ENCODE assay signal across 32 cellular contexts in genomic region chr2:86291328-86291662, GRCh38. TPM values are rescaled to one million over a fixed set of nuclear protein-coding genes. Genes with fewer than 3 reads are reported as not detected.
A peak's percentile ranks its signal among the peaks of the same experiment; 100 is the strongest.
DNase-seq lines count a peak whose midpoint lies in the region; ATAC-seq and TF ChIP-seq lines count a peak whose summit lies in the region.
"Had no signal": no experiment of that assay in that cellular context is flagged by ENCODE, and none has a peak within 500 bp of the region (broad histone marks: within the 10 kb centered on the region; RNA-seq: fewer than 3 reads in every experiment).

No MANE protein-coding gene starts in this region.

- no peak overlapping the region for H4K8ac ChIP-seq in mesenchymal stem cell (ENCODE audit: low read length)

- no peak overlapping the region for H3K27ac Mint-ChIP-seq in activated CD8-positive, alpha-beta memory T cell treated with anti-CD3 and anti-CD28 coated beads, Interleukin-2, amount 10 ng/mL, durations not matched to agents 7 days and 5 days
- H3K27ac Mint-ChIP-seq in GM23338 = no peak overlapping the region
- no peak overlapping the region for H3K27ac Mint-ChIP-seq in osteocyte (ENCODE audit: unreplicated experiment)
- H3K27ac Mint-ChIP-seq in stimulated activated memory B cell treated with anti-CD40 and anti-IgM and Interleukin-4, amounts not matched to agents 10 μg/mL and 1 μg/mL and 100 μg/mL, for 72 hours = no peak overlapping the region
- no peak overlapping the region for H3K27ac Mint-ChIP-seq in stimulated activated naive B cell treated with anti-CD40 and anti-IgM and Interleukin-4, amounts not matched to agents 10 μg/mL and 1 μg/mL and 100 μg/mL, for 72 hours
- H3K27ac Mint-ChIP-seq: CD14-positive monocyte; CD8-positive, alpha-beta memory T cell; HFFc6 had no signal

- H2BK15ac ChIP-seq in mesenchymal stem cell (ENCODE audit: low read depth, poor library complexity, severe bottlenecking) = no peak overlapping the region

- no peak overlapping the region for H2BK12ac ChIP-seq in mesenchymal stem cell (ENCODE audit: low read length in 2 of 2)

- WGBS in mesenchymal stem cell = 67% methylated on average over 4 of the region's 4 CpGs

- H4K20me1 ChIP-seq in GM23338 (replicated peaks; ENCODE audit: insufficient read depth) = no peaks in the 10 kb centered on the region

- no peaks in the 10 kb centered on the region for H3K36me3 Mint-ChIP-seq in activated CD8-positive, alpha-beta memory T cell treated with anti-CD3 and anti-CD28 coated beads, Interleukin-2, amount 10 ng/mL, durations not matched to agents 7 days and 5 days
- H3K36me3 Mint-ChIP-seq in GM23338 (ENCODE audit: low read depth) (no peaks in the 10 kb centered on the region), osteocyte (ENCODE audit: unreplicated experiment) (no peaks in the 10 kb centered on the region)
- no peaks in the 10 kb centered on the region for H3K36me3 Mint-ChIP-seq in stimulated activated memory B cell treated with anti-CD40 and anti-IgM and Interleukin-4, amounts not matched to agents 10 μg/mL and 1 μg/mL and 100 μg/mL, for 72 hours
- H3K36me3 Mint-ChIP-seq in stimulated activated naive B cell treated with anti-CD40 and anti-IgM and Interleukin-4, amounts not matched to agents 10 μg/mL and 1 μg/mL and 100 μg/mL, for 72 hours = no peaks in the 10 kb centered on the region
- H3K36me3 Mint-ChIP-seq: CD14-positive monocyte; CD8-positive, alpha-beta memory T cell had no signal

- CTCF ChIA-PET in activated CD8-positive, alpha-beta memory T cell treated with anti-CD3 and anti-CD28 coated beads, Interleukin-2, amount 10 ng/mL, durations not matched to agents 7 days and 5 days (lab: Charles Lee) = interaction anchor here (1.2 kb wide), 1 partner anchor 81 kb away, joined by 3 read pairs; no protein-coding TSS in a partner anchor

- no peak overlapping the region for H3K23ac ChIP-seq in mesenchymal stem cell (ENCODE audit: low read length in 2 of 2)

- H3K9me3 ChIP-seq in mesenchymal stem cell (ENCODE audit: control insufficient read depth, low read length) = no peaks in the 10 kb centered on the region
- H3K9me3 ChIP-seq: BE2C, HAP-1 had no signal

- no peaks in the 10 kb centered on the region for H3K4me1 Mint-ChIP-seq in activated CD8-positive, alpha-beta memory T cell treated with anti-CD3 and anti-CD28 coated beads, Interleukin-2, amount 10 ng/mL, durations not matched to agents 7 days and 5 days
- H3K4me1 Mint-ChIP-seq in GM23338 (no peaks in the 10 kb centered on the region), osteocyte (ENCODE audit: unreplicated experiment) (no peaks in the 10 kb centered on the region)
- H3K4me1 Mint-ChIP-seq in stimulated activated memory B cell treated with anti-CD40 and anti-IgM and Interleukin-4, amounts not matched to agents 10 μg/mL and 1 μg/mL and 100 μg/mL, for 72 hours = no peaks in the 10 kb centered on the region
- no peaks in the 10 kb centered on the region for H3K4me1 Mint-ChIP-seq in stimulated activated naive B cell treated with anti-CD40 and anti-IgM and Interleukin-4, amounts not matched to agents 10 μg/mL and 1 μg/mL and 100 μg/mL, for 72 hours
- H3K4me1 Mint-ChIP-seq: CD14-positive monocyte; CD8-positive, alpha-beta memory T cell had no signal

- no peak overlapping the region for H2BK120ac ChIP-seq in mesenchymal stem cell (ENCODE audit: low read depth, low read length)

- no peak overlapping the region for H3K4me3 ChIP-seq in GM23338
- H3K4me3 ChIP-seq in mesenchymal stem cell (ENCODE audit: insufficient read depth in 1 of 2, low read depth in 1 of 2, low read length in 2 of 2) = no peak overlapping the region
- H3K4me3 ChIP-seq: GM12878, HAP-1 had no signal

- H3K9me2 ChIP-seq in GM23338 (ENCODE audit: insufficient read depth) = no peaks in the 10 kb centered on the region

- H3K27ac ChIP-seq in GM23338 (ENCODE audit: low read depth) (no peak overlapping the region), mesenchymal stem cell (ENCODE audit: low read length, poor library complexity, severe bottlenecking) (no peak overlapping the region)

- no peaks in the 10 kb centered on the region for H3K79me2 ChIP-seq in GM23338 (replicated peaks; ENCODE audit: insufficient read depth)

- ATAC-seq in activated CD8-positive, alpha-beta memory T cell treated with anti-CD3 and anti-CD28 coated beads, Interleukin-2, amount 10 ng/mL, durations not matched to agents 7 days and 5 days = no peak
- no peak for ATAC-seq in GM23338
- no peak for ATAC-seq in stimulated activated memory B cell treated with anti-CD40 and anti-IgM and Interleukin-4, amounts not matched to agents 10 μg/mL and 1 μg/mL and 100 μg/mL, for 72 hours
- ATAC-seq in stimulated activated naive B cell treated with anti-CD40 and anti-IgM and Interleukin-4, amounts not matched to agents 10 μg/mL and 1 μg/mL and 100 μg/mL, for 72 hours (replicated peaks) = no peak
- ATAC-seq: GM12878, Panc1 had no signal

- H2AK5ac ChIP-seq in mesenchymal stem cell (ENCODE audit: low read length, severe bottlenecking) = no peak overlapping the region

- DNase-seq in activated CD8-positive, alpha-beta memory T cell treated with anti-CD3 and anti-CD28 coated beads, Interleukin-2, amount 10 ng/mL, durations not matched to agents 7 days and 5 days = peak; percentile 21
- DNase-seq in activated CD8-positive, alpha-beta memory T cell treated with anti-CD3 and anti-CD28 coated beads, Interleukin-2, amount 50 U/mL, for 4 hours = no peak
- no peak for DNase-seq in GM23338 (ENCODE audit: low spot score)
- no peak for DNase-seq in mesenchymal stem cell
- DNase-seq in osteocyte (ENCODE audit: extremely low spot score, unreplicated experiment) = peak; percentile 21
- DNase-seq in stimulated activated naive B cell treated with anti-CD40 and anti-IgM and Interleukin-4, amounts not matched to agents 10 μg/mL and 1 μg/mL and 100 μg/mL, for 72 hours = no peak
- DNase-seq in activated T-cell treated with anti-CD3 and anti-CD28 coated beads for 4 hours = no peak
- DNase-seq: 8988T; ACHN; BE2C; CD8-positive, alpha-beta memory T cell; DMS 273 treated with DMSO at 0.1 percent for 48 hours; DMS79; EL; GDM1; GOT3; HFFc6; KBM-7; MV-4-11; NCI-H1105; NCI-H1436 treated with DMSO at 0.1 percent for 48 hours; NCI-H187 treated with DMSO at 0.1 percent for 48 hours; NCI-H345; NCI-H526; NCI-H82; SIG-M5 had no signal

- H3K27me3 Mint-ChIP-seq in activated CD8-positive, alpha-beta memory T cell treated with anti-CD3 and anti-CD28 coated beads, Interleukin-2, amount 10 ng/mL, durations not matched to agents 7 days and 5 days = peaks cover 60% of the 10 kb centered on the region
- H3K27me3 Mint-ChIP-seq in GM23338 (ENCODE audit: insufficient read depth, low read depth, poor library complexity) (peaks cover 1% of the 10 kb centered on the region), osteocyte (ENCODE audit: unreplicated experiment) (peaks cover 45% of the 10 kb centered on the region)
- peaks cover 33% of the 10 kb centered on the region for H3K27me3 Mint-ChIP-seq in stimulated activated memory B cell treated with anti-CD40 and anti-IgM and Interleukin-4, amounts not matched to agents 10 μg/mL and 1 μg/mL and 100 μg/mL, for 72 hours
- H3K27me3 Mint-ChIP-seq in stimulated activated naive B cell treated with anti-CD40 and anti-IgM and Interleukin-4, amounts not matched to agents 10 μg/mL and 1 μg/mL and 100 μg/mL, for 72 hours = peaks cover 18 to 43% of the 10 kb centered on the region in 2 donors

- no peaks in the 10 kb centered on the region for H3F3A ChIP-seq in GM23338 (replicated peaks; ENCODE audit: low read depth)

- no peaks in the 10 kb centered on the region for H3K9me3 Mint-ChIP-seq in activated CD8-positive, alpha-beta memory T cell treated with anti-CD3 and anti-CD28 coated beads, Interleukin-2, amount 10 ng/mL, durations not matched to agents 7 days and 5 days (ENCODE audit: low read depth)
- H3K9me3 Mint-ChIP-seq in GM23338 = no peaks in the 10 kb centered on the region
- H3K9me3 Mint-ChIP-seq in osteocyte (ENCODE audit: unreplicated experiment) = no peaks in the 10 kb centered on the region
- no peaks in the 10 kb centered on the region for H3K9me3 Mint-ChIP-seq in stimulated activated memory B cell treated with anti-CD40 and anti-IgM and Interleukin-4, amounts not matched to agents 10 μg/mL and 1 μg/mL and 100 μg/mL, for 72 hours
- H3K9me3 Mint-ChIP-seq in stimulated activated naive B cell treated with anti-CD40 and anti-IgM and Interleukin-4, amounts not matched to agents 10 μg/mL and 1 μg/mL and 100 μg/mL, for 72 hours = no peaks in the 10 kb centered on the region
- H3K9me3 Mint-ChIP-seq: CD8-positive, alpha-beta memory T cell; HFFc6 had no signal

- TF ChIP-seq CTCF in GM23338 (conservative IDR thresholded peaks at IDR 0.05; ENCODE audit: low read depth in 2 of 2) (no peak), osteocyte (IDR thresholded peaks at IDR 0.05) (no peak)

- no peak overlapping the region for H4K91ac ChIP-seq in mesenchymal stem cell (ENCODE audit: low read length)

- H3K14ac ChIP-seq in mesenchymal stem cell (ENCODE audit: low read length in 2 of 2) = no peak overlapping the region

- no peak overlapping the region for H3K18ac ChIP-seq in mesenchymal stem cell (ENCODE audit: low read depth in 1 of 2, low read length in 2 of 2)

- no peak overlapping the region for H2BK5ac ChIP-seq in mesenchymal stem cell (ENCODE audit: low read depth, low read length, poor library complexity, severe bottlenecking)

- peak overlapping the region; percentile 3 for H3K9ac ChIP-seq in mesenchymal stem cell (ENCODE audit: low read length)

- no peak overlapping the region for H3K4ac ChIP-seq in mesenchymal stem cell (ENCODE audit: low read depth in 1 of 2, low read length in 2 of 2)

- H3K4me3 Mint-ChIP-seq in activated CD8-positive, alpha-beta memory T cell treated with anti-CD3 and anti-CD28 coated beads, Interleukin-2, amount 10 ng/mL, durations not matched to agents 7 days and 5 days = no peak overlapping the region
- H3K4me3 Mint-ChIP-seq in GM23338 (no peak overlapping the region), osteocyte (ENCODE audit: unreplicated experiment) (no peak overlapping the region)
- H3K4me3 Mint-ChIP-seq in stimulated activated memory B cell treated with anti-CD40 and anti-IgM and Interleukin-4, amounts not matched to agents 10 μg/mL and 1 μg/mL and 100 μg/mL, for 72 hours = no peak overlapping the region
- no peak overlapping the region for H3K4me3 Mint-ChIP-seq in stimulated activated naive B cell treated with anti-CD40 and anti-IgM and Interleukin-4, amounts not matched to agents 10 μg/mL and 1 μg/mL and 100 μg/mL, for 72 hours
- H3K4me3 Mint-ChIP-seq: CD14-positive monocyte; CD8-positive, alpha-beta memory T cell; HFFc6 had no signal

- no peaks in the 10 kb centered on the region for H3K27me3 ChIP-seq in GM23338 (ENCODE audit: insufficient read depth)
- peaks cover 10 to 34% of the 10 kb centered on the region in 2 experiments for H3K27me3 ChIP-seq in mesenchymal stem cell (ENCODE audit: control insufficient read depth in 1 of 2, insufficient read depth in 1 of 2, low read length in 2 of 2)
- H3K27me3 ChIP-seq: BE2C had no signal

- no peak overlapping the region for H3K4me2 ChIP-seq in GM23338
- H3K4me2 ChIP-seq in mesenchymal stem cell (ENCODE audit: low read length, poor library complexity, severe bottlenecking) = no peak overlapping the region

- H3K4me1 ChIP-seq in GM23338 (ENCODE audit: insufficient read depth) (no peaks in the 10 kb centered on the region), mesenchymal stem cell (ENCODE audit: control insufficient read depth, insufficient read depth, low read depth, low read length) (no peaks in the 10 kb centered on the region)
- H3K4me1 ChIP-seq: BE2C, HAP-1 had no signal

- H3K36me3 ChIP-seq in GM23338 (ENCODE audit: insufficient read depth) (no peaks in the 10 kb centered on the region), mesenchymal stem cell (ENCODE audit: control insufficient read depth in 1 of 2, insufficient read depth in 2 of 2, low read depth in 1 of 2, low read length in 2 of 2) (no peaks in the 10 kb centered on the region)
- H3K36me3 ChIP-seq: BE2C, HAP-1 had no signal

- H2AFZ ChIP-seq in GM23338 (peak overlapping the region; percentile 14; the same call in 1 of the 2 replicates), mesenchymal stem cell (ENCODE audit: low read depth, low read length) (no peak overlapping the region)

- H3K79me1 ChIP-seq in mesenchymal stem cell (replicated peaks; ENCODE audit: low read length, poor library complexity, severe bottlenecking) = no peaks in the 10 kb centered on the region

RNA-seq across cellular contexts. Expression of gene REEP1, which starts 46.1 kb away (rescaled TPM):
- total RNA-seq in activated CD8-positive, alpha-beta memory T cell treated with anti-CD3 and anti-CD28 coated beads, Interleukin-2, amount 10 ng/mL, durations not matched to agents 7 days and 5 days = under 1 TPM in 1 of 2 experiments, not detected in 1; 0.16 TPM
- total RNA-seq in GM23338 (2014; rRNA removed; shearing (Covaris generic)) = 1.6 and 4.5 TPM in 2 replicates
- polyA plus RNA-seq in GM23338 (2016; fragmentation: Nextera tagmentation; extraction: Ambion mirVana) = 1.8 and 2.3 TPM in 2 replicates
- polyA plus RNA-seq in mesenchymal stem cell (2013, experiment 1 of 2) = 0.22 TPM
- polyA plus RNA-seq in mesenchymal stem cell (2013, experiment 2 of 2) = 0.12 TPM
- 0.16 TPM in 1 of 2 replicates, not detected in the other for total RNA-seq in osteocyte
- total RNA-seq: MCF 10A had no signal
- polyA plus RNA-seq: CD14-positive monocyte; CD8-positive, alpha-beta memory T cell had no signal

Comparison
In these comparisons a context has a peak if more than half of its experiments do, and no peak if none do; other contexts are left out.
1. DNase-seq: peak in activated CD8-positive, alpha-beta memory T cell treated with anti-CD3 and anti-CD28 coated beads, Interleukin-2, amount 10 ng/mL, durations not matched to agents 7 days and 5 days (single experiment) and osteocyte (single experiment); none in activated CD8-positive, alpha-beta memory T cell treated with anti-CD3 and anti-CD28 coated beads, Interleukin-2, amount 50 U/mL, for 4 hours (single experiment), GM23338 (single experiment), mesenchymal stem cell (single experiment), stimulated activated naive B cell treated with anti-CD40 and anti-IgM and Interleukin-4, amounts not matched to agents 10 μg/mL and 1 μg/mL and 100 μg/mL, for 72 hours (single experiment) and activated T-cell treated with anti-CD3 and anti-CD28 coated beads for 4 hours (single experiment).